Comparison of ENCODE assay signal across 1 cellular context in the genomic region with DNA sequence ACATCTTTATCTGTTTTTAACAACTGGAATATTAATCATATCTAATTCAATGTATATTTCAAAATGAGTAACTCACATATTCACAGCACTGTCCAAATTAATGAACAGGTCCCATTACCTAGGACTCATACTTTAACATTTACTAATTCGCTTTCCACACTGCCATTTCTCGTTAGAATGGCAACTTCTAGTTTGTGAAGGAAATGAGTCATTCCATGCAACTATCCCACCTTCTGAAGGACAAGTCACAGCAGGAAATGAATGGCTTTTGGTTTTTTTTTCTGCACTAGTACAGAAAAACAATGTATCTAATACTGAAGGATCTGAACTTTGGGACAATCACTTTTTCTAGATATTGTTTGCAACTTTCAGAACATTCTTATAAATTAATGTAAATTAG.
TF ChIP-seq lines count a peak whose summit lies in the region.

No MANE protein-coding gene starts in this region.

TF ChIP-seq in H1, 55 proteins besides CTCF, POLR2A, EP300 and RAD21:
- TF ChIP-seq SP4 (IDR thresholded peaks at IDR 0.05; ENCODE audit: low read length) (no peak), JUND (IDR thresholded peaks at IDR 0.05; ENCODE audit: low read length) (peak; percentile 72)
